Comparison of ENCODE assay signal across 1 cellular context in genomic region chr6:159908940-159909339, GRCh38.
TF ChIP-seq lines count a peak whose summit lies in the region.

No MANE protein-coding gene starts in this region.

TF ChIP-seq in HEK293, 187 proteins besides CTCF, POLR2A, EP300 and RAD21 (continued from another document):
- peak; percentile 64 for TF ChIP-seq FEZF1 (tag by site-specific recombination; IDR thresholded peaks at IDR 0.05)
